21 cellular contexts compared by ENCODE assay signal in genomic region chr13:22773475-22773874, GRCh38.
"Had no signal": no experiment of that assay in that cellular context is flagged by ENCODE, and none has a peak within 500 bp of the region (broad histone marks: within the 10 kb centered on the region; RNA-seq: fewer than 3 reads in every experiment).

No MANE protein-coding gene starts in this region.

- H3K4me1 Mint-ChIP-seq: memory B cell; naive thymus-derived CD8-positive, alpha-beta T cell; stimulated activated effector memory CD8-positive, alpha-beta T cell treated with anti-CD3 and anti-CD28 coated beads, Interleukin-12 subunit alpha, Interleukin-12 subunit beta, amount 100 ng/mL, for 72 hours had no signal

- ATAC-seq: heart left ventricle; naive thymus-derived CD8-positive, alpha-beta T cell; right cardiac atrium; stimulated activated effector memory CD8-positive, alpha-beta T cell treated with anti-CD3 and anti-CD28 coated beads, Interleukin-12 subunit alpha, Interleukin-12 subunit beta, amount 100 ng/mL, for 72 hours; upper lobe of right lung had no signal

- H3K9me3 Mint-ChIP-seq: nephron; neural progenitor cell; stimulated activated effector memory CD8-positive, alpha-beta T cell treated with anti-CD3 and anti-CD28 coated beads, Interleukin-12 subunit alpha, Interleukin-12 subunit beta, amount 100 ng/mL, for 72 hours had no signal

- DNase-seq: heart left ventricle; islet precursor cell; left ventricle myocardium inferior; naive thymus-derived CD8-positive, alpha-beta T cell; ovary; posterior cingulate gyrus; retina; right cardiac atrium; sigmoid colon; small intestine; spleen; stimulated activated CD4-positive, alpha-beta T cell treated with anti-CD3 and anti-CD28 coated beads, Interleukin-4, amount 100 ng/mL, for 24 hours; stimulated activated naive CD4-positive, alpha-beta T cell; tibial artery; trophoblast cell; upper lobe of right lung had no signal

- H3K27ac Mint-ChIP-seq: memory B cell; naive thymus-derived CD8-positive, alpha-beta T cell; neural progenitor cell; stimulated activated effector memory CD8-positive, alpha-beta T cell treated with anti-CD3 and anti-CD28 coated beads, Interleukin-12 subunit alpha, Interleukin-12 subunit beta, amount 100 ng/mL, for 72 hours; stimulated activated naive CD8-positive, alpha-beta T cell treated with anti-CD3 and anti-CD28 coated beads, Interleukin-15, Interleukin-2, amounts not matched to agents 100 ng/mL and 50 ng/mL, for 24 hours had no signal

- H3K4me3 Mint-ChIP-seq: memory B cell; naive thymus-derived CD8-positive, alpha-beta T cell; nephron; neural progenitor cell; stimulated activated effector memory CD8-positive, alpha-beta T cell treated with anti-CD3 and anti-CD28 coated beads, Interleukin-12 subunit alpha, Interleukin-12 subunit beta, amount 100 ng/mL, for 72 hours; stimulated activated naive CD8-positive, alpha-beta T cell treated with anti-CD3 and anti-CD28 coated beads, Interleukin-15, Interleukin-2, amounts not matched to agents 100 ng/mL and 50 ng/mL, for 24 hours had no signal

- H3K36me3 Mint-ChIP-seq: memory B cell; neural progenitor cell; stimulated activated effector memory CD8-positive, alpha-beta T cell treated with anti-CD3 and anti-CD28 coated beads, Interleukin-12 subunit alpha, Interleukin-12 subunit beta, amount 100 ng/mL, for 72 hours had no signal

- H3K27me3 Mint-ChIP-seq: stimulated activated naive CD8-positive, alpha-beta T cell treated with anti-CD3 and anti-CD28 coated beads, Interleukin-15, Interleukin-2, amounts not matched to agents 100 ng/mL and 50 ng/mL, for 24 hours had no signal
